Comparison of ENCODE assay signal across 1 cellular context in genomic region chr1:93680121-93681094, GRCh38.
TF ChIP-seq lines count a peak whose summit lies in the region.

No MANE protein-coding gene starts in this region.

TF ChIP-seq in HepG2, 621 proteins besides CTCF, POLR2A, EP300 and RAD21 (continued from another document and continues in another):
- TF ChIP-seq MTERF4 (CRISPR knock-in tag; IDR thresholded peaks at IDR 0.05): peak; percentile 84; the same call in 1 of the 2 replicates
- no peak for TF ChIP-seq SNAPC5 (CRISPR knock-in tag; IDR thresholded peaks at IDR 0.05; ENCODE audit: borderline replicate concordance)
- no peak for TF ChIP-seq ZFP1 (CRISPR knock-in tag; IDR thresholded peaks at IDR 0.05)
- TF ChIP-seq ZNF317 (CRISPR knock-in tag; IDR thresholded peaks at IDR 0.05): no peak
- TF ChIP-seq FUBP1 (CRISPR knock-in tag; IDR thresholded peaks at IDR 0.05; ENCODE audit: borderline replicate concordance): peak; percentile 72; the same call in 1 of the 2 replicates
- TF ChIP-seq NFYC (CRISPR knock-in tag; IDR thresholded peaks at IDR 0.05): no peak
- 0 out of 4 replicates have a peak, but pooled peaks of 1 of the 2 experiments have one; percentile 45 for TF ChIP-seq KLF16 (CRISPR knock-in tag; IDR thresholded peaks at IDR 0.05)
- no peak for TF ChIP-seq DMAP1 (CRISPR knock-in tag; IDR thresholded peaks at IDR 0.05)
- TF ChIP-seq ZNF891 (CRISPR knock-in tag; IDR thresholded peaks at IDR 0.05): peak; percentile 28; the same call in 1 of the 2 replicates
- peak; percentile 100 for TF ChIP-seq ZSCAN29 (CRISPR knock-in tag; conservative IDR thresholded peaks at IDR 0.05)
- TF ChIP-seq KMT2B (CRISPR knock-in tag; IDR thresholded peaks at IDR 0.05): peak; percentile 63; the same call in 1 of the 2 replicates
- TF ChIP-seq NFYB (CRISPR knock-in tag; IDR thresholded peaks at IDR 0.05): no peak
- TF ChIP-seq CBX5 (CRISPR knock-in tag; IDR thresholded peaks at IDR 0.05; ENCODE audit: borderline replicate concordance): no peak
- TF ChIP-seq DRAP1 (CRISPR knock-in tag; IDR thresholded peaks at IDR 0.05): peak; percentile 19; the same call in 1 of the 2 replicates
- TF ChIP-seq RXRA (CRISPR knock-in tag; IDR thresholded peaks at IDR 0.05): 0 out of 2 replicates have a peak, but pooled peaks have one; percentile 5
- TF ChIP-seq SOX6 (IDR thresholded peaks at IDR 0.05): no peak
- 0 out of 2 replicates have a peak, but pooled peaks have one; percentile 33 for TF ChIP-seq SOX6 (CRISPR knock-in tag; IDR thresholded peaks at IDR 0.05)
- no peak for TF ChIP-seq ZNF850 (CRISPR knock-in tag; conservative IDR thresholded peaks at IDR 0.05)
- no peak for TF ChIP-seq IRF1 (CRISPR knock-in tag; IDR thresholded peaks at IDR 0.05; ENCODE audit: low read depth)
- no peak for TF ChIP-seq ARNT2 (CRISPR knock-in tag; IDR thresholded peaks at IDR 0.05; ENCODE audit: low read depth)
- peak; percentile 53; the same call in 1 of the 2 replicates for TF ChIP-seq POGZ (CRISPR knock-in tag; IDR thresholded peaks at IDR 0.05)
- TF ChIP-seq FOXJ3 (CRISPR knock-in tag; IDR thresholded peaks at IDR 0.05; ENCODE audit: borderline replicate concordance): no peak
- TF ChIP-seq NFKBIZ (CRISPR knock-in tag; IDR thresholded peaks at IDR 0.05): no peak
- no peak for TF ChIP-seq ZNF678 (CRISPR knock-in tag; IDR thresholded peaks at IDR 0.05)
- no peak for TF ChIP-seq FOXC1 (CRISPR knock-in tag; IDR thresholded peaks at IDR 0.05; ENCODE audit: borderline replicate concordance)
- TF ChIP-seq NR2C2 (CRISPR knock-in tag; IDR thresholded peaks at IDR 0.05; ENCODE audit: borderline replicate concordance): no peak
- 0 out of 2 replicates have a peak, but pooled peaks have one; percentile 52 for TF ChIP-seq BATF2 (CRISPR knock-in tag; IDR thresholded peaks at IDR 0.05)
- 0 out of 2 replicates have a peak, but pooled peaks have one; percentile 20 for TF ChIP-seq PATZ1 (CRISPR knock-in tag; IDR thresholded peaks at IDR 0.05)
- TF ChIP-seq TBX2 (CRISPR knock-in tag; IDR thresholded peaks at IDR 0.05; ENCODE audit: borderline replicate concordance): peak; percentile 44; the same call in 1 of the 2 replicates
- TF ChIP-seq ZNF20 (CRISPR knock-in tag; IDR thresholded peaks at IDR 0.05): no peak
- 0 out of 2 replicates have a peak, but pooled peaks have one; percentile 45 for TF ChIP-seq ZNF792 (CRISPR knock-in tag; IDR thresholded peaks at IDR 0.05)
- peak; percentile 52; the same call in 1 of the 2 replicates for TF ChIP-seq HES4 (CRISPR knock-in tag; IDR thresholded peaks at IDR 0.05; ENCODE audit: borderline replicate concordance)
- no peak for TF ChIP-seq PRDM15 (CRISPR knock-in tag; IDR thresholded peaks at IDR 0.05)
- no peak for TF ChIP-seq KDM1A (CRISPR knock-in tag; IDR thresholded peaks at IDR 0.05)
- TF ChIP-seq ZNF598 (CRISPR knock-in tag; IDR thresholded peaks at IDR 0.05; ENCODE audit: borderline replicate concordance): 0 out of 2 replicates have a peak, but pooled peaks have one; percentile 46
- no peak for TF ChIP-seq SRF (IDR thresholded peaks at IDR 0.05; ENCODE audit: low read depth, low read length)
- peak; percentile 54; the same call in 1 of the 2 replicates for TF ChIP-seq KDM2A (CRISPR knock-in tag; IDR thresholded peaks at IDR 0.05; ENCODE audit: borderline replicate concordance, low read depth)
- no peak for TF ChIP-seq ZSCAN5A (CRISPR knock-in tag; IDR thresholded peaks at IDR 0.05; ENCODE audit: borderline replicate concordance)
- 0 out of 2 replicates have a peak, but pooled peaks have one; percentile 28 for TF ChIP-seq SALL2 (CRISPR knock-in tag; IDR thresholded peaks at IDR 0.05)
- TF ChIP-seq GLI4 (CRISPR knock-in tag; IDR thresholded peaks at IDR 0.05; ENCODE audit: borderline replicate concordance): 0 out of 2 replicates have a peak, but pooled peaks have one; percentile 37
- TF ChIP-seq HDAC2 (CRISPR knock-in tag; IDR thresholded peaks at IDR 0.05): 0 out of 2 replicates have a peak, but pooled peaks have one; percentile 51
- TF ChIP-seq ZNF709 (CRISPR knock-in tag; IDR thresholded peaks at IDR 0.05): peak; percentile 62; the same call in 1 of the 2 replicates
- no peak for TF ChIP-seq ZNF746 (CRISPR knock-in tag; IDR thresholded peaks at IDR 0.05)
- TF ChIP-seq ZNF556 (CRISPR knock-in tag; IDR thresholded peaks at IDR 0.05; ENCODE audit: borderline replicate concordance): no peak
- 0 out of 2 replicates have a peak, but pooled peaks have one; percentile 8 for TF ChIP-seq ZNF782 (CRISPR knock-in tag; IDR thresholded peaks at IDR 0.05; ENCODE audit: borderline replicate concordance)
- peak; percentile 52; the same call in 1 of the 2 replicates for TF ChIP-seq ZMYM3 (CRISPR knock-in tag; IDR thresholded peaks at IDR 0.05)
- peak; percentile 47 for TF ChIP-seq GATAD2A (CRISPR knock-in tag; IDR thresholded peaks at IDR 0.05)
- TF ChIP-seq AFF4 (CRISPR knock-in tag; IDR thresholded peaks at IDR 0.05): no peak
- TF ChIP-seq ZBTB14 (CRISPR knock-in tag; IDR thresholded peaks at IDR 0.05): no peak
- TF ChIP-seq HNRNPL (IDR thresholded peaks at IDR 0.05; ENCODE audit: low read depth, low read length): no peak
